In genomic region chr6:116210750-116211425, GRCh38 we compare ENCODE assay signal across 2 cellular contexts.
TF ChIP-seq lines count a peak whose summit lies in the region.

No MANE protein-coding gene starts in this region.

TF ChIP-seq in HepG2, 621 proteins besides CTCF, POLR2A, EP300 and RAD21 (continues in another document):
- no peak for TF ChIP-seq NR0B2 (CRISPR knock-in tag; IDR thresholded peaks at IDR 0.05)
- TF ChIP-seq DR1 (CRISPR knock-in tag; IDR thresholded peaks at IDR 0.05), result no peak
- TF ChIP-seq XRCC5 (optimal IDR thresholded peaks at IDR 0.05; ENCODE audit: low read length), result no peak
- no peak for TF ChIP-seq PRMT3 (CRISPR knock-in tag; IDR thresholded peaks at IDR 0.05; ENCODE audit: borderline replicate concordance, low read depth)
- no peak for TF ChIP-seq GABPA (IDR thresholded peaks at IDR 0.05; ENCODE audit: low read depth, low read length)
- no peak for TF ChIP-seq GABPA (CRISPR knock-in tag; IDR thresholded peaks at IDR 0.05; ENCODE audit: low read depth)
- no peak for TF ChIP-seq ZNF382 (CRISPR knock-in tag; IDR thresholded peaks at IDR 0.05; ENCODE audit: borderline replicate concordance)
- TF ChIP-seq CBX5 (CRISPR knock-in tag; IDR thresholded peaks at IDR 0.05; ENCODE audit: borderline replicate concordance), result no peak
- no peak for TF ChIP-seq GTF3A (CRISPR knock-in tag; conservative IDR thresholded peaks at IDR 0.05)
- no peak for TF ChIP-seq NONO (IDR thresholded peaks at IDR 0.05)
- no peak for TF ChIP-seq NONO (CRISPR knock-in tag; conservative IDR thresholded peaks at IDR 0.05)
- no peak for TF ChIP-seq ZNF407 (CRISPR knock-in tag; IDR thresholded peaks at IDR 0.05; ENCODE audit: not compliant biosample characterization)
- no peak for TF ChIP-seq FOSL2 (CRISPR knock-in tag; IDR thresholded peaks at IDR 0.05)

TF ChIP-seq in SK-N-SH treated with all-trans-retinoic acid at 6 μM for 48 hours, 23 proteins besides CTCF, POLR2A, EP300 and RAD21:
- TF ChIP-seq TCF4 (CRISPR knock-in tag; IDR thresholded peaks at IDR 0.05; ENCODE audit: borderline replicate concordance) (no peak), ZFP3 (CRISPR knock-in tag; IDR thresholded peaks at IDR 0.05) (no peak), ZC3H10 (CRISPR knock-in tag; IDR thresholded peaks at IDR 0.05) (no peak), PPARA (CRISPR knock-in tag; IDR thresholded peaks at IDR 0.05; ENCODE audit: borderline replicate concordance) (no peak), ZNF565 (CRISPR knock-in tag; conservative IDR thresholded peaks at IDR 0.05; ENCODE audit: low read depth) (no peak), CSRNP3 (CRISPR knock-in tag; IDR thresholded peaks at IDR 0.05) (no peak), PATZ1 (CRISPR knock-in tag; IDR thresholded peaks at IDR 0.05; ENCODE audit: borderline replicate concordance) (no peak), ZFP30 (CRISPR knock-in tag; IDR thresholded peaks at IDR 0.05) (no peak), ISL1 (CRISPR knock-in tag; IDR thresholded peaks at IDR 0.05) (no peak), RARB (CRISPR knock-in tag; IDR thresholded peaks at IDR 0.05) (no peak), CSDC2 (CRISPR knock-in tag; IDR thresholded peaks at IDR 0.05) (no peak), POU6F1 (CRISPR knock-in tag; IDR thresholded peaks at IDR 0.05; ENCODE audit: borderline replicate concordance, low read depth) (no peak), CREB5 (CRISPR knock-in tag; IDR thresholded peaks at IDR 0.05; ENCODE audit: low read depth) (no peak), ZNF8 (CRISPR knock-in tag; IDR thresholded peaks at IDR 0.05) (no peak), SNAI2 (CRISPR knock-in tag; IDR thresholded peaks at IDR 0.05) (no peak), GLIS3 (CRISPR knock-in tag; IDR thresholded peaks at IDR 0.05) (no peak), ESRRG (CRISPR knock-in tag; IDR thresholded peaks at IDR 0.05) (no peak), BACH2 (CRISPR knock-in tag; IDR thresholded peaks at IDR 0.05; ENCODE audit: borderline replicate concordance) (no peak)
